ENCODE assay signal across 1 cellular context in the genomic region with DNA sequence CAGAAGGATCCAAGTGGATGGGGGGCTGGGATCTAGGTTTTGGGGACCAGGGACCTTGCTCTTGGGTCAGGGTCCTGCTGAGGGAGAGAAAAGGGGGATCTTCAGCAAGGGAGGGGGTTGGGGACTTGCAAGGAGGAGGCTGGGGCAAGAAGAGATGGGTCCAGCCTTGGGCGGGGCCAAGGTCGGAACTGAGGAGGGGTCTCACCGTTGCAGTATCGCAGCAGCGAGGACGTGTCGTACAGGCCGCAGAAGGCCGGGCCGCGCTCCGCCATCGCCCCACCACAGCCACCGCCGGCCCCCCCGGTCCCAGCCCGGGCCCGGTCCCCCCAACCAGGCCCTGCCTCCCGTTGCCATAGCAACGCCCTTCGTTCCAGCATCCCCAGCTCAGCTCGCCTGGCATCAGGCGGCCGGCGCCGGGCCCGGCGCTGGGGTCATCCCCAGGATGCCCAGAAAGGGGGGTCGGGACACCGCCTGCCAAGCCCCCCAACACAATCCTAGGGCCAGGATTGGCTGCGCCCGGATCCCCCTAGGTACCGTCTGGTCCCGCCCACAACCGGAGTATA.
A peak's percentile ranks its signal among the peaks of the same experiment; 100 is the strongest.
TF ChIP-seq lines count a peak whose summit lies in the region.

No MANE protein-coding gene starts in this region.

TF ChIP-seq in K562, 482 proteins besides CTCF, POLR2A, EP300 and RAD21 (continued from another document and continues in another):
- TF ChIP-seq, protein P1, sequence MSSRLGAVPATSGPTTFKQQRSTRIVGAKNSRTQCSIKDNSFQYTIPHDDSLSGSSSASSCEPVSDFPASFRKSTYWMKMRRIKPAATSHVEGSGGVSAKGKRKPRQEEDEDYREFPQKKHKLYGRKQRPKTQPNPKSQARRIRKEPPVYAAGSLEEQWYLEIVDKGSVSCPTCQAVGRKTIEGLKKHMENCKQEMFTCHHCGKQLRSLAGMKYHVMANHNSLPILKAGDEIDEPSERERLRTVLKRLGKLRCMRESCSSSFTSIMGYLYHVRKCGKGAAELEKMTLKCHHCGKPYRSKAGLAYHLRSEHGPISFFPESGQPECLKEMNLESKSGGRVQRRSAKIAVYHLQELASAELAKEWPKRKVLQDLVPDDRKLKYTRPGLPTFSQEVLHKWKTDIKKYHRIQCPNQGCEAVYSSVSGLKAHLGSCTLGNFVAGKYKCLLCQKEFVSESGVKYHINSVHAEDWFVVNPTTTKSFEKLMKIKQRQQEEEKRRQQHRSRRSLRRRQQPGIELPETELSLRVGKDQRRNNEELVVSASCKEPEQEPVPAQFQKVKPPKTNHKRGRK (tag; IDR thresholded peaks at IDR 0.05): no peak
- TF ChIP-seq ZNF316 (IDR thresholded peaks at IDR 0.05): no peak
- no peak for TF ChIP-seq RBM17 (IDR thresholded peaks at IDR 0.05; ENCODE audit: borderline replicate concordance, low read depth, low read length)
- no peak for TF ChIP-seq SFPQ (IDR thresholded peaks at IDR 0.05; ENCODE audit: low read depth, low read length)
- TF ChIP-seq, protein P2, sequence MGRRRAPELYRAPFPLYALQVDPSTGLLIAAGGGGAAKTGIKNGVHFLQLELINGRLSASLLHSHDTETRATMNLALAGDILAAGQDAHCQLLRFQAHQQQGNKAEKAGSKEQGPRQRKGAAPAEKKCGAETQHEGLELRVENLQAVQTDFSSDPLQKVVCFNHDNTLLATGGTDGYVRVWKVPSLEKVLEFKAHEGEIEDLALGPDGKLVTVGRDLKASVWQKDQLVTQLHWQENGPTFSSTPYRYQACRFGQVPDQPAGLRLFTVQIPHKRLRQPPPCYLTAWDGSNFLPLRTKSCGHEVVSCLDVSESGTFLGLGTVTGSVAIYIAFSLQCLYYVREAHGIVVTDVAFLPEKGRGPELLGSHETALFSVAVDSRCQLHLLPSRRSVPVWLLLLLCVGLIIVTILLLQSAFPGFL (CRISPR knock-in tag; IDR thresholded peaks at IDR 0.05): no peak
- TF ChIP-seq, protein P3, sequence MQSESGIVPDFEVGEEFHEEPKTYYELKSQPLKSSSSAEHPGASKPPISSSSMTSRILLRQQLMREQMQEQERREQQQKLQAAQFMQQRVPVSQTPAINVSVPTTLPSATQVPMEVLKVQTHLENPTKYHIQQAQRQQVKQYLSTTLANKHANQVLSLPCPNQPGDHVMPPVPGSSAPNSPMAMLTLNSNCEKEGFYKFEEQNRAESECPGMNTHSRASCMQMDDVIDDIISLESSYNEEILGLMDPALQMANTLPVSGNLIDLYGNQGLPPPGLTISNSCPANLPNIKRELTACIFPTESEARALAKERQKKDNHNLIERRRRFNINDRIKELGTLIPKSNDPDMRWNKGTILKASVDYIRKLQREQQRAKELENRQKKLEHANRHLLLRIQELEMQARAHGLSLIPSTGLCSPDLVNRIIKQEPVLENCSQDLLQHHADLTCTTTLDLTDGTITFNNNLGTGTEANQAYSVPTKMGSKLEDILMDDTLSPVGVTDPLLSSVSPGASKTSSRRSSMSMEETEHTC (IDR thresholded peaks at IDR 0.05): no peak
- TF ChIP-seq EZH2 (IDR thresholded peaks at IDR 0.05; ENCODE audit: borderline replicate concordance, low read depth, low read length): no peak
- no peak for TF ChIP-seq TBP (optimal IDR thresholded peaks at IDR 0.05; ENCODE audit: low read depth, low read length)
- TF ChIP-seq, protein P4, sequence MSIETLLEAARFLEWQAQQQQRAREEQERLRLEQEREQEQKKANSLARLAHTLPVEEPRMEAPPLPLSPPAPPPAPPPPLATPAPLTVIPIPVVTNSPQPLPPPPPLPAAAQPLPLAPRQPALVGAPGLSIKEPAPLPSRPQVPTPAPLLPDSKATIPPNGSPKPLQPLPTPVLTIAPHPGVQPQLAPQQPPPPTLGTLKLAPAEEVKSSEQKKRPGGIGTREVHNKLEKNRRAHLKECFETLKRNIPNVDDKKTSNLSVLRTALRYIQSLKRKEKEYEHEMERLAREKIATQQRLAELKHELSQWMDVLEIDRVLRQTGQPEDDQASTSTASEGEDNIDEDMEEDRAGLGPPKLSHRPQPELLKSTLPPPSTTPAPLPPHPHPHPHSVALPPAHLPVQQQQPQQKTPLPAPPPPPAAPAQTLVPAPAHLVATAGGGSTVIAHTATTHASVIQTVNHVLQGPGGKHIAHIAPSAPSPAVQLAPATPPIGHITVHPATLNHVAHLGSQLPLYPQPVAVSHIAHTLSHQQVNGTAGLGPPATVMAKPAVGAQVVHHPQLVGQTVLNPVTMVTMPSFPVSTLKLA (conservative IDR thresholded peaks at IDR 0.05): no peak
- no peak for TF ChIP-seq ZNF584 (CRISPR knock-in tag; IDR thresholded peaks at IDR 0.05; ENCODE audit: low read depth)
- TF ChIP-seq ZNF431 (CRISPR knock-in tag; IDR thresholded peaks at IDR 0.05): no peak
- TF ChIP-seq ZNF354B (CRISPR knock-in tag; IDR thresholded peaks at IDR 0.05): no peak
- no peak for TF ChIP-seq SMARCA5 (IDR thresholded peaks at IDR 0.05)
- TF ChIP-seq, protein P5, sequence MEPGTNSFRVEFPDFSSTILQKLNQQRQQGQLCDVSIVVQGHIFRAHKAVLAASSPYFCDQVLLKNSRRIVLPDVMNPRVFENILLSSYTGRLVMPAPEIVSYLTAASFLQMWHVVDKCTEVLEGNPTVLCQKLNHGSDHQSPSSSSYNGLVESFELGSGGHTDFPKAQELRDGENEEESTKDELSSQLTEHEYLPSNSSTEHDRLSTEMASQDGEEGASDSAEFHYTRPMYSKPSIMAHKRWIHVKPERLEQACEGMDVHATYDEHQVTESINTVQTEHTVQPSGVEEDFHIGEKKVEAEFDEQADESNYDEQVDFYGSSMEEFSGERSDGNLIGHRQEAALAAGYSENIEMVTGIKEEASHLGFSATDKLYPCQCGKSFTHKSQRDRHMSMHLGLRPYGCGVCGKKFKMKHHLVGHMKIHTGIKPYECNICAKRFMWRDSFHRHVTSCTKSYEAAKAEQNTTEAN (CRISPR knock-in tag; IDR thresholded peaks at IDR 0.05): no peak
- no peak for TF ChIP-seq ZNF384 (IDR thresholded peaks at IDR 0.05; ENCODE audit: low read depth, low read length)
- peak in 1 of 2 experiments; percentile 20; a peak in 1 of 4 replicates for TF ChIP-seq HDAC1 (IDR thresholded peaks at IDR 0.05)
- no peak for TF ChIP-seq SOX6 (IDR thresholded peaks at IDR 0.05)
- TF ChIP-seq ZFX (CRISPR knock-in tag; IDR thresholded peaks at IDR 0.05): 0 out of 2 replicates have a peak, but pooled peaks have one; percentile 6
- peak; percentile 91 to 96 for TF ChIP-seq KDM1A (IDR thresholded peaks at IDR 0.05)
- TF ChIP-seq LCOR (CRISPR knock-in tag; IDR thresholded peaks at IDR 0.05): no peak
- TF ChIP-seq ZBTB34 (CRISPR knock-in tag; IDR thresholded peaks at IDR 0.05): no peak
- no peak for TF ChIP-seq IFI16 (CRISPR knock-in tag; IDR thresholded peaks at IDR 0.05)
- TF ChIP-seq NFXL1 (CRISPR knock-in tag; IDR thresholded peaks at IDR 0.05): no peak
- TF ChIP-seq ZBTB17 (CRISPR knock-in tag; IDR thresholded peaks at IDR 0.05): no peak
- no peak for TF ChIP-seq ZNF408 (CRISPR knock-in tag; IDR thresholded peaks at IDR 0.05; ENCODE audit: low read depth)
- TF ChIP-seq BDP1 (IDR thresholded peaks at IDR 0.05; ENCODE audit: insufficient read depth, insufficient read length): no peak
- TF ChIP-seq ZNF609 (CRISPR knock-in tag; IDR thresholded peaks at IDR 0.05; ENCODE audit: borderline replicate concordance): no peak
- TF ChIP-seq ZKSCAN3 (CRISPR knock-in tag; IDR thresholded peaks at IDR 0.05): no peak
- TF ChIP-seq, protein P6, sequence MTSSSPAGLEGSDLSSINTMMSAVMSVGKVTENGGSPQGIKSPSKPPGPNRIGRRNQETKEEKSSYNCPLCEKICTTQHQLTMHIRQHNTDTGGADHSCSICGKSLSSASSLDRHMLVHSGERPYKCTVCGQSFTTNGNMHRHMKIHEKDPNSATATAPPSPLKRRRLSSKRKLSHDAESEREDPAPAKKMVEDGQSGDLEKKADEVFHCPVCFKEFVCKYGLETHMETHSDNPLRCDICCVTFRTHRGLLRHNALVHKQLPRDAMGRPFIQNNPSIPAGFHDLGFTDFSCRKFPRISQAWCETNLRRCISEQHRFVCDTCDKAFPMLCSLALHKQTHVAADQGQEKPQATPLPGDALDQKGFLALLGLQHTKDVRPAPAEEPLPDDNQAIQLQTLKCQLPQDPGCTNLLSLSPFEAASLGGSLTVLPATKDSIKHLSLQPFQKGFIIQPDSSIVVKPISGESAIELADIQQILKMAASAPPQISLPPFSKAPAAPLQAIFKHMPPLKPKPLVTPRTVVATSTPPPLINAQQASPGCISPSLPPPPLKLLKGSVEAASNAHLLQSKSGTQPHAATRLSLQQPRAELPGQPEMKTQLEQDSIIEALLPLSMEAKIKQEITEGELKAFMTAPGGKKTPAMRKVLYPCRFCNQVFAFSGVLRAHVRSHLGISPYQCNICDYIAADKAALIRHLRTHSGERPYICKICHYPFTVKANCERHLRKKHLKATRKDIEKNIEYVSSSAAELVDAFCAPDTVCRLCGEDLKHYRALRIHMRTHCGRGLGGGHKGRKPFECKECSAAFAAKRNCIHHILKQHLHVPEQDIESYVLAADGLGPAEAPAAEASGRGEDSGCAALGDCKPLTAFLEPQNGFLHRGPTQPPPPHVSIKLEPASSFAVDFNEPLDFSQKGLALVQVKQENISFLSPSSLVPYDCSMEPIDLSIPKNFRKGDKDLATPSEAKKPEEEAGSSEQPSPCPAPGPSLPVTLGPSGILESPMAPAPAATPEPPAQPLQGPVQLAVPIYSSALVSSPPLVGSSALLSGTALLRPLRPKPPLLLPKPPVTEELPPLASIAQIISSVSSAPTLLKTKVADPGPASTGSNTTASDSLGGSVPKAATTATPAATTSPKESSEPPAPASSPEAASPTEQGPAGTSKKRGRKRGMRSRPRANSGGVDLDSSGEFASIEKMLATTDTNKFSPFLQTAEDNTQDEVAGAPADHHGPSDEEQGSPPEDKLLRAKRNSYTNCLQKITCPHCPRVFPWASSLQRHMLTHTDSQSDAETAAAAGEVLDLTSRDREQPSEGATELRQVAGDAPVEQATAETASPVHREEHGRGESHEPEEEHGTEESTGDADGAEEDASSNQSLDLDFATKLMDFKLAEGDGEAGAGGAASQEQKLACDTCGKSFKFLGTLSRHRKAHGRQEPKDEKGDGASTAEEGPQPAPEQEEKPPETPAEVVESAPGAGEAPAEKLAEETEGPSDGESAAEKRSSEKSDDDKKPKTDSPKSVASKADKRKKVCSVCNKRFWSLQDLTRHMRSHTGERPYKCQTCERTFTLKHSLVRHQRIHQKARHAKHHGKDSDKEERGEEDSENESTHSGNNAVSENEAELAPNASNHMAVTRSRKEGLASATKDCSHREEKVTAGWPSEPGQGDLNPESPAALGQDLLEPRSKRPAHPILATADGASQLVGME (CRISPR knock-in tag; IDR thresholded peaks at IDR 0.05): peak; percentile 97
- TF ChIP-seq ZC3H4 (CRISPR knock-in tag; IDR thresholded peaks at IDR 0.05; ENCODE audit: borderline replicate concordance): no peak
- TF ChIP-seq SMAD4 (CRISPR knock-in tag; conservative IDR thresholded peaks at IDR 0.05): no peak
